ENCODE assay signal across 1 cellular context in genomic region chr16:89035013-89035697, GRCh38.
TF ChIP-seq lines count a peak whose summit lies in the region.

No MANE protein-coding gene starts in this region.

TF ChIP-seq in K562, 482 proteins besides CTCF, POLR2A, EP300 and RAD21 (continued from another document and continues in another):
- TF ChIP-seq HMGXB4 (CRISPR knock-in tag; IDR thresholded peaks at IDR 0.05) (no peak), TRIM28 (IDR thresholded peaks at IDR 0.05) (no peak), XRCC3 (IDR thresholded peaks at IDR 0.05) (no peak), HDAC8 (tag; IDR thresholded peaks at IDR 0.05) (no peak), E2F8 (IDR thresholded peaks at IDR 0.05; ENCODE audit: low read depth, partially characterized antibody) (no peak), TEAD1 (CRISPR knock-in tag; IDR thresholded peaks at IDR 0.05) (no peak), HDAC2 (IDR thresholded peaks at IDR 0.05) (0 out of 2 replicates have a peak, but pooled peaks have one; percentile 31), YY1 (IDR thresholded peaks at IDR 0.05; ENCODE audit: borderline replicate concordance in 1 of 3, control insufficient read depth in 1 of 3, extremely low read depth in 1 of 3, insufficient read depth in 3 of 3, insufficient read length in 1 of 3, insufficient replicate concordance in 2 of 3, low read depth in 1 of 3, low read length in 2 of 3) (no peak), ZNF75A (CRISPR knock-in tag; IDR thresholded peaks at IDR 0.05) (no peak), U2AF2 (optimal IDR thresholded peaks at IDR 0.05; ENCODE audit: low read depth, low read length) (no peak), SMAD4 (CRISPR knock-in tag; conservative IDR thresholded peaks at IDR 0.05) (no peak), TSC22D4 (tag; IDR thresholded peaks at IDR 0.05) (no peak), SMARCE1 (IDR thresholded peaks at IDR 0.05) (peak; percentile 38; the same call in 1 of the 2 replicates), SNRNP70 (optimal IDR thresholded peaks at IDR 0.05; ENCODE audit: low read depth, low read length) (no peak), TAF7 (tag; IDR thresholded peaks at IDR 0.05) (no peak), GABPB2 (CRISPR knock-in tag; conservative IDR thresholded peaks at IDR 0.05) (no peak), FOXM1 (IDR thresholded peaks at IDR 0.05; ENCODE audit: low read depth) (no peak), FOXM1 (CRISPR knock-in tag; IDR thresholded peaks at IDR 0.05; ENCODE audit: low read depth) (no peak), ESRRB (CRISPR knock-in tag; IDR thresholded peaks at IDR 0.05; ENCODE audit: borderline replicate concordance) (no peak), MEIS2 (IDR thresholded peaks at IDR 0.05; ENCODE audit: partially characterized antibody) (no peak), BCL6 (CRISPR knock-in tag; IDR thresholded peaks at IDR 0.05) (no peak), IRF2 (CRISPR knock-in tag; IDR thresholded peaks at IDR 0.05) (no peak), ZZZ3 (IDR thresholded peaks at IDR 0.05) (no peak), FOXA3 (CRISPR knock-in tag; conservative IDR thresholded peaks at IDR 0.05 in 1 of 2, IDR thresholded peaks at IDR 0.05 in 1 of 2) (no peak), MIER1 (IDR thresholded peaks at IDR 0.05; ENCODE audit: low read depth) (peak; percentile 65; the same call in 1 of the 2 replicates), ZSCAN32 (CRISPR knock-in tag; IDR thresholded peaks at IDR 0.05) (no peak), GTF2E2 (tag; IDR thresholded peaks at IDR 0.05) (no peak), VEZF1 (CRISPR knock-in tag; IDR thresholded peaks at IDR 0.05) (peak; percentile 62), ZNF589 (CRISPR knock-in tag; IDR thresholded peaks at IDR 0.05; ENCODE audit: low read depth) (no peak), SAP30 (IDR thresholded peaks at IDR 0.05; ENCODE audit: borderline replicate concordance, insufficient read depth, low read depth, low read length, poor library complexity, severe bottlenecking) (no peak), SMARCA5 (IDR thresholded peaks at IDR 0.05) (no peak), LCOR (CRISPR knock-in tag; IDR thresholded peaks at IDR 0.05) (no peak), ZBTB43 (CRISPR knock-in tag; IDR thresholded peaks at IDR 0.05) (no peak), PHTF2 (CRISPR knock-in tag; IDR thresholded peaks at IDR 0.05) (no peak), CSDE1 (IDR thresholded peaks at IDR 0.05) (no peak), HMBOX1 (IDR thresholded peaks at IDR 0.05) (no peak), DDX20 (tag; IDR thresholded peaks at IDR 0.05; ENCODE audit: low read depth) (no peak), ZNF444 (CRISPR knock-in tag; IDR thresholded peaks at IDR 0.05) (peak; percentile 96), ATF6 (CRISPR knock-in tag; IDR thresholded peaks at IDR 0.05) (no peak), NFE2L1 (tag; IDR thresholded peaks at IDR 0.05; ENCODE audit: borderline replicate concordance, low read depth) (no peak), PBX2 (CRISPR knock-in tag; IDR thresholded peaks at IDR 0.05; ENCODE audit: low read depth) (no peak), PBX2 (tag; conservative IDR thresholded peaks at IDR 0.05; ENCODE audit: low read depth) (peak; percentile 45; the same call in 1 of the 2 replicates), KDM1A (IDR thresholded peaks at IDR 0.05) (peak in 1 of 2 experiments; percentile 96; a peak in 2 of 4 replicates), MTA1 (IDR thresholded peaks at IDR 0.05; ENCODE audit: borderline replicate concordance) (no peak), THRA (IDR thresholded peaks at IDR 0.05) (no peak), PREB (CRISPR knock-in tag; IDR thresholded peaks at IDR 0.05) (no peak), SETDB1 (IDR thresholded peaks at IDR 0.05; ENCODE audit: low read length) (no peak), FOXJ3 (CRISPR knock-in tag; IDR thresholded peaks at IDR 0.05) (no peak), BHLHE40 (IDR thresholded peaks at IDR 0.05; ENCODE audit: low read length) (0 out of 2 replicates have a peak, but pooled peaks have one; percentile 20), ZNF717 (CRISPR knock-in tag; IDR thresholded peaks at IDR 0.05) (no peak), HLTF (IDR thresholded peaks at IDR 0.05) (no peak), FUS (optimal IDR thresholded peaks at IDR 0.05; ENCODE audit: low read depth, low read length) (no peak), HNRNPK (IDR thresholded peaks at IDR 0.05; ENCODE audit: low read depth, low read length, poor library complexity, severe bottlenecking) (no peak), ZNF584 (CRISPR knock-in tag; IDR thresholded peaks at IDR 0.05; ENCODE audit: low read depth) (no peak), ERF (CRISPR knock-in tag; IDR thresholded peaks at IDR 0.05) (no peak), ATF4 (CRISPR knock-in tag; IDR thresholded peaks at IDR 0.05) (no peak), TAF1 (IDR thresholded peaks at IDR 0.05; ENCODE audit: control insufficient read depth, extremely low read depth, insufficient read depth, low read length, severe bottlenecking) (no peak), MCM5 (IDR thresholded peaks at IDR 0.05; ENCODE audit: low read depth) (no peak), ZC3H4 (CRISPR knock-in tag; IDR thresholded peaks at IDR 0.05; ENCODE audit: borderline replicate concordance) (no peak), ZNF133 (CRISPR knock-in tag; IDR thresholded peaks at IDR 0.05) (no peak), RBM25 (IDR thresholded peaks at IDR 0.05; ENCODE audit: low read depth, low read length, severe bottlenecking) (no peak)
